ENCODE assay signal across 10 cellular contexts in the genomic region with DNA sequence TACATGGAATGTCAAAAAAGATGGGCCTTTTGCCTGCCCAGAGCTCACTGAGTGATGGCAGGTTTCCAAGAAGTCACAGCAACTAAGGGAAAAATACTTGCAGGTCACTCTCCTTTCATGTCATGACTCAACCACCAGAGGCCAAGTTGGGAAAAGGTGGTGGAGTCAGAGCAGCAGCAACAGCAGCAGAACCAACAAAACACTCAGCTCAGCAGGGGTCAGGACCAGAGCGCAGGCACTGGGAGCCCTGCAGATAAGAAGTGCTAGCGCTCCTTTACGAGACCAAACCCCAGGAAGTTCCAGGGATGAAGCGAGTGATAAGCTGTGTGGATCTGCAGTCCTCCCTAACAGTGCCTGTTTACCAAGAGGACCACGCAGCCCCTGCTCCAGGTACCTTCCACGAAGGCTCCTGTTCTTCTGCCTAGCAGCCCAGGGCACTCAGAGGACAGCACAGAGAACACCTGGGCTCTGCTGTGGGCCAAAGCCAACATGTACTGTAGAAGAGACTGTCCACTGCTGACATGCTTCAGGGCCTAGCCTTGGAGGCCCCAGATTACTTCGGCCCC. TPM values are rescaled to one million over a fixed set of nuclear protein-coding genes. Genes with fewer than 3 reads are reported as not detected.
DNase-seq lines count a peak whose midpoint lies in the region; ATAC-seq and TF ChIP-seq lines count a peak whose summit lies in the region.
"Had no signal": no experiment of that assay in that cellular context is flagged by ENCODE, and none has a peak within 500 bp of the region (broad histone marks: within the 10 kb centered on the region; RNA-seq: fewer than 3 reads in every experiment).

No MANE protein-coding gene starts in this region.

- H2BK15ac ChIP-seq in mesenchymal stem cell (ENCODE audit: low read depth, poor library complexity, severe bottlenecking) = no peak overlapping the region

- peaks cover 5% of the 10 kb centered on the region for H3K4me1 ChIP-seq in mesenchymal stem cell (ENCODE audit: control insufficient read depth, insufficient read depth, low read depth, low read length)
- no peaks in the 10 kb centered on the region for H3K4me1 ChIP-seq in colonic mucosa

- no peak overlapping the region for H4K91ac ChIP-seq in mesenchymal stem cell (ENCODE audit: low read length)

- H3K79me1 ChIP-seq in mesenchymal stem cell (replicated peaks; ENCODE audit: low read length, poor library complexity, severe bottlenecking) = peaks cover 14% of the 10 kb centered on the region

- H2BK12ac ChIP-seq in mesenchymal stem cell (ENCODE audit: low read length in 2 of 2) = no peak overlapping the region

- H3K4me3 ChIP-seq in choroid plexus epithelial cell (ENCODE audit: low read depth, low read length) (no peak overlapping the region), mesenchymal stem cell (ENCODE audit: insufficient read depth in 1 of 2, low read depth in 1 of 2, low read length in 2 of 2) (no peak overlapping the region), colonic mucosa (no peak overlapping the region)

- H3K27ac ChIP-seq in mesenchymal stem cell (ENCODE audit: low read length, poor library complexity, severe bottlenecking) = peak overlapping the region; percentile 2
- H3K27ac ChIP-seq in colonic mucosa = no peak overlapping the region

- H3K9me3 ChIP-seq in mesenchymal stem cell (ENCODE audit: control insufficient read depth, low read length) = no peaks in the 10 kb centered on the region
- no peaks in the 10 kb centered on the region for H3K9me3 ChIP-seq in colonic mucosa

- H2BK5ac ChIP-seq in mesenchymal stem cell (ENCODE audit: low read depth, low read length, poor library complexity, severe bottlenecking) = no peak overlapping the region

- no peak overlapping the region for H3K14ac ChIP-seq in mesenchymal stem cell (ENCODE audit: low read length in 2 of 2)

- ATAC-seq in HG03354 (IDR thresholded peaks at IDR 0.05; ENCODE audit: poor library complexity, severe bottlenecking, unreplicated experiment) (no peak), HG03108 (IDR thresholded peaks at IDR 0.05; ENCODE audit: unreplicated experiment) (no peak)

- no peak overlapping the region for H3K4me2 ChIP-seq in mesenchymal stem cell (ENCODE audit: low read length, poor library complexity, severe bottlenecking)

- H3K4ac ChIP-seq in mesenchymal stem cell (ENCODE audit: low read depth in 1 of 2, low read length in 2 of 2) = peak overlapping the region in 1 of 2 experiments; percentile 32

- WGBS in mesenchymal stem cell = 46% methylated on average over 7 of the region's 7 CpGs

- H3K9ac ChIP-seq in mesenchymal stem cell (ENCODE audit: low read length) (peak overlapping the region; percentile 4), colonic mucosa (ENCODE audit: low read depth in 2 of 2, low read length in 2 of 2) (no peak overlapping the region)

- H2BK120ac ChIP-seq in mesenchymal stem cell (ENCODE audit: low read depth, low read length) = no peak overlapping the region

- H3K27me3 ChIP-seq in mesenchymal stem cell (ENCODE audit: control insufficient read depth in 1 of 2, insufficient read depth in 1 of 2, low read length in 2 of 2) (no peaks in the 10 kb centered on the region), colonic mucosa (no peaks in the 10 kb centered on the region)

- H3K36me3 ChIP-seq in mesenchymal stem cell (ENCODE audit: control insufficient read depth in 1 of 2, insufficient read depth in 2 of 2, low read depth in 1 of 2, low read length in 2 of 2) = peaks cover 0 to 9% of the 10 kb centered on the region in 2 experiments
- no peaks in the 10 kb centered on the region for H3K36me3 ChIP-seq in colonic mucosa

- DNase-seq in ELR (ENCODE audit: low read depth) = peak; percentile 75
- DNase-seq in NCI-H146 (lab: John Stamatoyannopoulos, UW) = peak; percentile 46
- peak; percentile 84 for DNase-seq in choroid plexus epithelial cell (ENCODE audit: low read depth)
- peak; percentile 67 for DNase-seq in mesenchymal stem cell
- no peak for DNase-seq in colonic mucosa
- DNase-seq in activated gamma-delta T cell treated with Interleukin-2 at 50 U/mL for 16 hours = no peak
- DNase-seq: NCI-H2029 treated with DMSO at 0.1 percent for 48 hours; stimulated activated CD4-positive, alpha-beta T cell treated with anti-CD3 and anti-CD28 coated beads, Interleukin-1b, Interleukin-23, amount 100 ng/mL, for 48 hours had no signal

- H2AFZ ChIP-seq in mesenchymal stem cell (ENCODE audit: low read depth, low read length) = peak overlapping the region; percentile 31

- no peak overlapping the region for H4K8ac ChIP-seq in mesenchymal stem cell (ENCODE audit: low read length)

- TF ChIP-seq CTCF in choroid plexus epithelial cell (conservative IDR thresholded peaks at IDR 0.05; ENCODE audit: low read depth, low read length) (no peak), colonic mucosa (IDR thresholded peaks at IDR 0.05) (no peak)

- no peak overlapping the region for H2AK5ac ChIP-seq in mesenchymal stem cell (ENCODE audit: low read length, severe bottlenecking)

- H3K18ac ChIP-seq in mesenchymal stem cell (ENCODE audit: low read depth in 1 of 2, low read length in 2 of 2) = peak overlapping the region in 1 of 2 experiments; percentile 74

- H3K23ac ChIP-seq in mesenchymal stem cell (ENCODE audit: low read length in 2 of 2) = no peak overlapping the region

- intact Hi-C loops in colonic mucosa (cut with DNase I) = loop anchor here (5.0 kb wide), 1 partner anchor 186 kb away; the partner anchor contains the start of genes PARP3 and RRP9

RNA-seq across cellular contexts. Expression of gene POC1A, which starts 26.0 kb away (rescaled TPM):
- polyA plus RNA-seq in mesenchymal stem cell (2013, experiment 1 of 2) = 2.7 TPM
- polyA plus RNA-seq in mesenchymal stem cell (2013, experiment 2 of 2) = 2.4 TPM
- 10 to 100 TPM in 1 of 2 donors, 1 to 10 TPM in 1; 7.6 to 33.7 TPM for total RNA-seq in colonic mucosa

Comparison
In these comparisons a context has a peak if more than half of its experiments do, and no peak if none do; other contexts are left out.
1. DNase-seq: peak in ELR (single experiment), NCI-H146 (single experiment), choroid plexus epithelial cell (single experiment) and mesenchymal stem cell (single experiment); none in colonic mucosa (single experiment) and activated gamma-delta T cell treated with Interleukin-2 at 50 U/mL for 16 hours (single experiment).